ENCODE assay signal across 10 cellular contexts in genomic region chr15:68790910-68791309, GRCh38. TPM values are rescaled to one million over a fixed set of nuclear protein-coding genes. Genes with fewer than 3 reads are reported as not detected.
DNase-seq lines count a peak whose midpoint lies in the region; ATAC-seq and TF ChIP-seq lines count a peak whose summit lies in the region.
"Had no signal": no experiment of that assay in that cellular context is flagged by ENCODE, and none has a peak within 500 bp of the region (broad histone marks: within the 10 kb centered on the region; RNA-seq: fewer than 3 reads in every experiment).

No MANE protein-coding gene starts in this region.

- H3K27ac ChIP-seq in CD8-positive, alpha-beta T cell (ENCODE audit: low read depth, low read length), result peak overlapping the region; percentile 41
- H3K27ac ChIP-seq in KOPT-K1 (ENCODE audit: low read depth, low read length, poor library complexity, severe bottlenecking), result peak overlapping the region; percentile 36
- H3K27ac ChIP-seq in neutrophil, result peak overlapping the region; percentile 92

- H3K36me3 ChIP-seq in CD8-positive, alpha-beta T cell (ENCODE audit: insufficient read depth, low read length), result peaks cover 11% of the 10 kb centered on the region
- H3K36me3 ChIP-seq in KOPT-K1 (ENCODE audit: insufficient read depth, low read length) (peaks cover 73% of the 10 kb centered on the region), neutrophil (peaks cover 17% of the 10 kb centered on the region)

- CTCF ChIA-PET in CD8-positive, alpha-beta T cell (lab: Charles Lee), result interaction anchor here (1.4 kb wide), 1 partner anchor 26 kb away, joined by 5 read pairs; no protein-coding TSS in a partner anchor

- no peak for DNase-seq in CD8-positive, alpha-beta T cell
- no peak for DNase-seq in central memory CD8-positive, alpha-beta T cell (ENCODE audit: low spot score in 2 of 2)
- no peak for DNase-seq in NCI-H446 treated with DMSO at 0.1 percent for 48 hours (lab: John Stamatoyannopoulos, UW)
- DNase-seq: glutamatergic neuron, MG63, NCI-H226 had no signal

- H3K4me1 ChIP-seq in CD8-positive, alpha-beta T cell (ENCODE audit: insufficient read depth, low read length), result peaks cover 68% of the 10 kb centered on the region
- peaks cover 90 to 91% of the 10 kb centered on the region in 2 experiments for H3K4me1 ChIP-seq in neutrophil (ENCODE audit: control insufficient read depth in 1 of 2, insufficient read depth in 1 of 2, low read depth in 1 of 2, low read length in 1 of 2)

- H3K4me1 Mint-ChIP-seq in CD8-positive, alpha-beta T cell (ENCODE audit: low read depth), result peaks cover 77% of the 10 kb centered on the region
- peaks cover 62% of the 10 kb centered on the region for H3K4me1 Mint-ChIP-seq in central memory CD8-positive, alpha-beta T cell

- ATAC-seq in CD8-positive, alpha-beta T cell, result no peak
- ATAC-seq in central memory CD8-positive, alpha-beta T cell (replicated peaks; ENCODE audit: extremely low read depth, poor library complexity, severe bottlenecking), result no peak
- ATAC-seq in HG03045 (IDR thresholded peaks at IDR 0.05; ENCODE audit: unreplicated experiment) (no peak), esophagus mucosa (no peak)

- peak overlapping the region; percentile 62 for H3K4me3 Mint-ChIP-seq in CD8-positive, alpha-beta T cell
- H3K4me3 Mint-ChIP-seq in central memory CD8-positive, alpha-beta T cell, result peak overlapping the region; percentile 63

- TF ChIP-seq CTCF in CD8-positive, alpha-beta T cell (IDR thresholded peaks at IDR 0.05), result no peak
- TF ChIP-seq CTCF in neutrophil (IDR thresholded peaks at IDR 0.05), result no peak

- H3K27me3 Mint-ChIP-seq in CD8-positive, alpha-beta T cell (ENCODE audit: low read depth), result no peaks in the 10 kb centered on the region
- H3K27me3 Mint-ChIP-seq in central memory CD8-positive, alpha-beta T cell, result no peaks in the 10 kb centered on the region

- H3K4me3 ChIP-seq in CD8-positive, alpha-beta T cell (ENCODE audit: low read depth, low read length), result no peak overlapping the region
- peak overlapping the region in 1 of 2 experiments; percentile 43 for H3K4me3 ChIP-seq in neutrophil (ENCODE audit: low read depth in 1 of 2, low read length in 1 of 2)
- H3K4me3 ChIP-seq: MG63 had no signal

- intact Hi-C loops in CD8-positive, alpha-beta T cell (cut with DNase I, micrococcal nuclease), result loop anchor here (1.0 to 10.0 kb wide), 3 partner anchors 26 to 1234 kb away; partner anchors contain the start of gene GLCE (in 1 of the 2)

- no peaks in the 10 kb centered on the region for H3K9me3 ChIP-seq in CD8-positive, alpha-beta T cell (ENCODE audit: low read length)
- no peaks in the 10 kb centered on the region for H3K9me3 ChIP-seq in KOPT-K1 (ENCODE audit: insufficient read depth, low read length, poor library complexity, severe bottlenecking)
- H3K9me3 ChIP-seq in neutrophil, result no peaks in the 10 kb centered on the region
- H3K9me3 ChIP-seq: MG63 had no signal

- POLR2A ChIA-PET in CD8-positive, alpha-beta T cell (lab: Charles Lee), result no interaction called here

- peaks cover 31% of the 10 kb centered on the region for H3K36me3 Mint-ChIP-seq in CD8-positive, alpha-beta T cell
- H3K36me3 Mint-ChIP-seq in central memory CD8-positive, alpha-beta T cell (ENCODE audit: insufficient read depth), result peaks cover 13% of the 10 kb centered on the region

- no peaks in the 10 kb centered on the region for H3K27me3 ChIP-seq in CD8-positive, alpha-beta T cell (ENCODE audit: insufficient read depth, low read length)
- no peaks in the 10 kb centered on the region for H3K27me3 ChIP-seq in neutrophil
- H3K27me3 ChIP-seq: MG63 had no signal

- H3K9me3 Mint-ChIP-seq in CD8-positive, alpha-beta T cell, result no peaks in the 10 kb centered on the region
- no peaks in the 10 kb centered on the region for H3K9me3 Mint-ChIP-seq in central memory CD8-positive, alpha-beta T cell

- peak overlapping the region; percentile 94 for H3K27ac Mint-ChIP-seq in CD8-positive, alpha-beta T cell
- H3K27ac Mint-ChIP-seq in central memory CD8-positive, alpha-beta T cell (ENCODE audit: low read depth), result peak overlapping the region; percentile 95

RNA-seq across cellular contexts. Expression of gene ANP32A, which starts 29.8 kb away (rescaled TPM):
- total RNA-seq in CD8-positive, alpha-beta T cell, result 10 to 100 TPM; 47.6 to 51.9 TPM
- total RNA-seq in esophagus mucosa, result 58.9 TPM

Comparison
In these comparisons a context has a peak if more than half of its experiments do, and no peak if none do; other contexts are left out.
1. H3K27ac ChIP-seq: peak in every context shown above with its lines; median percentile 92 in neutrophil; 41 in CD8-positive, alpha-beta T cell; 36 in KOPT-K1.